1 cellular context compared by ENCODE assay signal in genomic region chr7:50467817-50468610, GRCh38.
TF ChIP-seq lines count a peak whose summit lies in the region.

No MANE protein-coding gene starts in this region.

TF ChIP-seq in HepG2, 621 proteins besides CTCF, POLR2A, EP300 and RAD21 (continued from another document and continues in another):
- no peak for TF ChIP-seq FOXO4 (CRISPR knock-in tag; conservative IDR thresholded peaks at IDR 0.05)
- TF ChIP-seq ZNF772 (CRISPR knock-in tag; IDR thresholded peaks at IDR 0.05): no peak
- no peak for TF ChIP-seq ZNF484 (CRISPR knock-in tag; IDR thresholded peaks at IDR 0.05; ENCODE audit: borderline replicate concordance, low read depth)
- peak; percentile 60; the same call in 1 of the 2 replicates for TF ChIP-seq ELF3 (CRISPR knock-in tag; IDR thresholded peaks at IDR 0.05)
- TF ChIP-seq TP53 (CRISPR knock-in tag; conservative IDR thresholded peaks at IDR 0.05): no peak
- no peak for TF ChIP-seq ZNF382 (CRISPR knock-in tag; IDR thresholded peaks at IDR 0.05; ENCODE audit: borderline replicate concordance)
- no peak for TF ChIP-seq ZNF264 (CRISPR knock-in tag; IDR thresholded peaks at IDR 0.05)
- TF ChIP-seq ZNF160 (CRISPR knock-in tag; IDR thresholded peaks at IDR 0.05): no peak
- no peak for TF ChIP-seq ATF7 (IDR thresholded peaks at IDR 0.05)
- TF ChIP-seq ATF7 (CRISPR knock-in tag; IDR thresholded peaks at IDR 0.05): no peak
- TF ChIP-seq FOXO1 (CRISPR knock-in tag; IDR thresholded peaks at IDR 0.05): peak; percentile 57; the same call in 1 of the 2 replicates
- TF ChIP-seq ZBTB4 (CRISPR knock-in tag; IDR thresholded peaks at IDR 0.05; ENCODE audit: borderline replicate concordance): no peak
- TF ChIP-seq ZNF547 (CRISPR knock-in tag; IDR thresholded peaks at IDR 0.05): no peak
- TF ChIP-seq RBFOX2 (IDR thresholded peaks at IDR 0.05; ENCODE audit: low read depth, low read length): no peak
- no peak for TF ChIP-seq ZNF674 (CRISPR knock-in tag; IDR thresholded peaks at IDR 0.05; ENCODE audit: low read depth)
- no peak for TF ChIP-seq DZIP1 (CRISPR knock-in tag; IDR thresholded peaks at IDR 0.05)
- TF ChIP-seq ADNP (CRISPR knock-in tag; IDR thresholded peaks at IDR 0.05): no peak
- no peak for TF ChIP-seq AKAP8 (CRISPR knock-in tag; IDR thresholded peaks at IDR 0.05)
- peak; percentile 55 for TF ChIP-seq RXRA (CRISPR knock-in tag; IDR thresholded peaks at IDR 0.05)
- no peak for TF ChIP-seq ZNF749 (CRISPR knock-in tag; IDR thresholded peaks at IDR 0.05; ENCODE audit: borderline replicate concordance)
- no peak for TF ChIP-seq TAF15 (IDR thresholded peaks at IDR 0.05; ENCODE audit: low read depth, low read length, poor library complexity, severe bottlenecking)
- TF ChIP-seq ZNF260 (CRISPR knock-in tag; IDR thresholded peaks at IDR 0.05; ENCODE audit: borderline replicate concordance, low read depth): no peak
- TF ChIP-seq ZBTB7A (CRISPR knock-in tag; IDR thresholded peaks at IDR 0.05): no peak
- no peak for TF ChIP-seq HMGA1 (CRISPR knock-in tag; conservative IDR thresholded peaks at IDR 0.05)
- peak; percentile 61; the same call in 1 of the 2 replicates for TF ChIP-seq ZMYM4 (CRISPR knock-in tag; IDR thresholded peaks at IDR 0.05)
- TF ChIP-seq ZNF746 (CRISPR knock-in tag; IDR thresholded peaks at IDR 0.05): no peak
- TF ChIP-seq ZFP36L1 (CRISPR knock-in tag; IDR thresholded peaks at IDR 0.05): no peak
- TF ChIP-seq SRSF9 (IDR thresholded peaks at IDR 0.05; ENCODE audit: borderline replicate concordance, insufficient read depth, low read depth, low read length, poor library complexity, severe bottlenecking): no peak
- TF ChIP-seq ZNF790 (CRISPR knock-in tag; IDR thresholded peaks at IDR 0.05; ENCODE audit: borderline replicate concordance): no peak
- no peak for TF ChIP-seq TFAP4 (IDR thresholded peaks at IDR 0.05; ENCODE audit: borderline replicate concordance, low read depth)
- TF ChIP-seq ONECUT2 (CRISPR knock-in tag; IDR thresholded peaks at IDR 0.05): no peak
- no peak for TF ChIP-seq SIN3B (IDR thresholded peaks at IDR 0.05; ENCODE audit: low read length)
- no peak for TF ChIP-seq POLR2AphosphoS2 (IDR thresholded peaks at IDR 0.05; ENCODE audit: low read depth, low read length)
- peak; percentile 40; the same call in 1 of the 2 replicates for TF ChIP-seq ZNF788 (CRISPR knock-in tag; IDR thresholded peaks at IDR 0.05; ENCODE audit: borderline replicate concordance)
- peak; percentile 49; the same call in 1 of the 2 replicates for TF ChIP-seq ZNF574 (CRISPR knock-in tag; IDR thresholded peaks at IDR 0.05)
- TF ChIP-seq KLF6 (CRISPR knock-in tag; IDR thresholded peaks at IDR 0.05): 0 out of 2 replicates have a peak, but pooled peaks have one; percentile 59
- no peak for TF ChIP-seq ZNF775 (CRISPR knock-in tag; IDR thresholded peaks at IDR 0.05; ENCODE audit: borderline replicate concordance)
- no peak for TF ChIP-seq STAT6 (CRISPR knock-in tag; IDR thresholded peaks at IDR 0.05; ENCODE audit: borderline replicate concordance)
- TF ChIP-seq NCOA2 (CRISPR knock-in tag; IDR thresholded peaks at IDR 0.05): no peak
- TF ChIP-seq HBP1 (CRISPR knock-in tag; IDR thresholded peaks at IDR 0.05; ENCODE audit: low read depth): 0 out of 2 replicates have a peak, but pooled peaks have one; percentile 62
- no peak for TF ChIP-seq DRAP1 (CRISPR knock-in tag; IDR thresholded peaks at IDR 0.05)
- no peak for TF ChIP-seq SMARCC2 (IDR thresholded peaks at IDR 0.05)
- TF ChIP-seq CAMTA2 (CRISPR knock-in tag; IDR thresholded peaks at IDR 0.05; ENCODE audit: borderline replicate concordance): no peak
- no peak for TF ChIP-seq PRDM4 (CRISPR knock-in tag; IDR thresholded peaks at IDR 0.05; ENCODE audit: borderline replicate concordance)
- TF ChIP-seq TBP (CRISPR knock-in tag; IDR thresholded peaks at IDR 0.05): no peak
- no peak for TF ChIP-seq DPF2 (CRISPR knock-in tag; IDR thresholded peaks at IDR 0.05; ENCODE audit: borderline replicate concordance, low read depth)
- TF ChIP-seq NAIF1 (CRISPR knock-in tag; IDR thresholded peaks at IDR 0.05; ENCODE audit: borderline replicate concordance): no peak
- no peak for TF ChIP-seq WIZ (CRISPR knock-in tag; IDR thresholded peaks at IDR 0.05)
- TF ChIP-seq ZNF546 (CRISPR knock-in tag; conservative IDR thresholded peaks at IDR 0.05): no peak
- TF ChIP-seq MAFK (conservative IDR thresholded peaks at IDR 0.05 in 1 of 2, IDR thresholded peaks at IDR 0.05 in 1 of 2; ENCODE audit: low read length in 2 of 2): no peak
